Comparison of ENCODE assay signal across 24 cellular contexts in the genomic region with DNA sequence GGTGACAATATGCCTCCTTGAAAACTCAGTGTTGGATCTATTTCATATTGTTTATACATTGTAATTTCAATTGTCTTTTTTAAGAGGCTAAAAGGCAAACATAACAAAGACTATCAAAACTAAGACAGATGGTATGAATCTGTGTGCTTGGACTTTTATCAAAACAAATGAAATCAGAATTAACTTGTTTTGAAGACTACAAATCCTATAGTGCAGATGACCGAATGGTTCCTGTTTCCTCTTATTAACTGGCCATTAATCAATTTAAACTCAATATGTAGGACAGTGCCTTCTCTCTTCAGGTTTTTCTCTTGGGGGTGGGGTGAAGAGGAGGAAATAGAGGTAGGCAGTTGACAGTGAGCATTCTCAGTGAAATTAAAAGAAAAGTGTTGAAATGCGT.
"Had no signal": no experiment of that assay in that cellular context is flagged by ENCODE, and none has a peak within 500 bp of the region (broad histone marks: within the 10 kb centered on the region; RNA-seq: fewer than 3 reads in every experiment).

No MANE protein-coding gene starts in this region.

- H3K27me3 Mint-ChIP-seq: activated CD4-positive, alpha-beta T cell treated with anti-CD3 and anti-CD28 coated beads for 36 hours; activated naive CD8-positive, alpha-beta T cell treated with anti-CD3 and anti-CD28 coated beads for 36 hours; central memory CD8-positive, alpha-beta T cell; effector memory CD8-positive, alpha-beta T cell had no signal

- H3K4me1 ChIP-seq: breast epithelium, lower lobe of right lung, prostate gland, spleen, testis had no signal

- H3K9me3 ChIP-seq: breast epithelium, lower lobe of right lung, prostate gland, testis, vagina had no signal

- H3K9me3 Mint-ChIP-seq: activated naive CD8-positive, alpha-beta T cell treated with anti-CD3 and anti-CD28 coated beads for 36 hours had no signal

- H3K27me3 ChIP-seq: breast epithelium, dorsolateral prefrontal cortex, spleen, testis, vagina had no signal

- H3K36me3 Mint-ChIP-seq: activated naive CD8-positive, alpha-beta T cell treated with anti-CD3 and anti-CD28 coated beads for 36 hours; naive B cell; type B pancreatic cell had no signal

- H3K27ac ChIP-seq: breast epithelium, dorsolateral prefrontal cortex, epithelial cell of prostate, lower lobe of right lung, prostate gland, spleen, testis, vagina had no signal

- H3K4me3 Mint-ChIP-seq: activated B cell treated with CpG ODN at 0.5 μM for 24 hours; activated CD4-positive, alpha-beta T cell treated with anti-CD3 and anti-CD28 coated beads for 36 hours; activated naive CD8-positive, alpha-beta T cell treated with anti-CD3 and anti-CD28 coated beads for 36 hours; central memory CD8-positive, alpha-beta T cell; effector memory CD8-positive, alpha-beta T cell; naive B cell; type B pancreatic cell had no signal

- H3K36me3 ChIP-seq: breast epithelium, lower lobe of right lung, prostate gland, spleen, vagina had no signal

- H3K27ac Mint-ChIP-seq: activated B cell treated with CpG ODN at 0.5 μM for 24 hours; activated CD4-positive, alpha-beta T cell treated with anti-CD3 and anti-CD28 coated beads for 36 hours; activated naive CD8-positive, alpha-beta T cell treated with anti-CD3 and anti-CD28 coated beads for 36 hours; effector memory CD8-positive, alpha-beta T cell; naive B cell; type B pancreatic cell had no signal

- ATAC-seq: activated CD4-positive, alpha-beta T cell treated with anti-CD3 and anti-CD28 coated beads for 36 hours; effector memory CD8-positive, alpha-beta T cell; left colon; lower lobe of right lung had no signal

- H3K4me1 Mint-ChIP-seq: activated B cell treated with CpG ODN at 0.5 μM for 24 hours; activated CD4-positive, alpha-beta T cell treated with anti-CD3 and anti-CD28 coated beads for 36 hours; activated naive CD8-positive, alpha-beta T cell treated with anti-CD3 and anti-CD28 coated beads for 36 hours; central memory CD8-positive, alpha-beta T cell; naive B cell had no signal

- H3K4me3 ChIP-seq: breast epithelium, dorsolateral prefrontal cortex, lower lobe of right lung, prostate gland, spleen, testis, vagina had no signal

- DNase-seq: activated B cell treated with CpG ODN at 0.5 μM for 24 hours; activated CD4-positive, alpha-beta T cell treated with anti-CD3 and anti-CD28 coated beads for 36 hours; activated CD4-positive, alpha-beta T cell treated with anti-CD3 and anti-CD28 coated beads, Interleukin-2, amount 50 U/mL, for 4 hours; activated naive CD4-positive, alpha-beta T cell treated with Interleukin-2 at 50 U/mL for 16 hours; activated naive CD8-positive, alpha-beta T cell treated with anti-CD3 and anti-CD28 coated beads for 36 hours; activated T-cell treated with anti-CD3 and anti-CD28 coated beads, Interleukin-2, amount 50 U/mL, for 48 hours; dorsolateral prefrontal cortex; effector memory CD8-positive, alpha-beta T cell; foreskin melanocyte; hypothalamus; left colon; lower lobe of right lung; naive B cell; spleen; stimulated activated CD4-positive, alpha-beta T cell treated with anti-CD3 and anti-CD28 coated beads, Interleukin-4, amount 100 ng/mL, for 1 hour; stimulated activated naive CD4-positive, alpha-beta T cell; T-helper 9 cell; testis had no signal
